24 cellular contexts compared by ENCODE assay signal in genomic region chr7:158344706-158345300, GRCh38.
"Had no signal": no experiment of that assay in that cellular context is flagged by ENCODE, and none has a peak within 500 bp of the region (broad histone marks: within the 10 kb centered on the region; RNA-seq: fewer than 3 reads in every experiment).

No MANE protein-coding gene starts in this region.

- H3K27ac Mint-ChIP-seq: memory B cell; natural killer cell treated with Interleukin-12 subunit alpha and Interleukin-12 subunit beta and Interleukin-15 and Interleukin-18, amount 100 ng/mL, for 72 hours; neural progenitor cell; stimulated activated effector memory CD8-positive, alpha-beta T cell treated with anti-CD3 and anti-CD28 coated beads, Interleukin-12 subunit alpha, Interleukin-12 subunit beta, amount 100 ng/mL, for 72 hours had no signal

- H3K4me2 ChIP-seq: neural progenitor cell, smooth muscle cell had no signal

- H3K9me3 ChIP-seq: esophagus muscularis mucosa, gastrocnemius medialis, left lung, lower lobe of right lung, right atrium auricular region, suprapubic skin, thyroid gland had no signal

- ATAC-seq: gastrocnemius medialis; heart right ventricle; left lung; natural killer cell treated with Interleukin-12 subunit alpha and Interleukin-12 subunit beta and Interleukin-15 and Interleukin-18, amount 100 ng/mL, for 72 hours; stimulated activated effector memory CD8-positive, alpha-beta T cell treated with anti-CD3 and anti-CD28 coated beads, Interleukin-12 subunit alpha, Interleukin-12 subunit beta, amount 100 ng/mL, for 72 hours; stimulated activated naive CD8-positive, alpha-beta T cell treated with anti-CD3 and anti-CD28 coated beads, Interleukin-15, Interleukin-2, amounts not matched to agents 100 U/mL and 50 U/mL, for 24 hours had no signal

- H3K27me3 ChIP-seq: dorsolateral prefrontal cortex, gastrocnemius medialis, left lung, right atrium auricular region, thyroid gland had no signal

- H3K4me1 ChIP-seq: esophagus muscularis mucosa, gastrocnemius medialis, heart right ventricle, left lung, lower lobe of right lung, right atrium auricular region, suprapubic skin, thyroid gland had no signal

- H3K4me3 Mint-ChIP-seq: central memory CD8-positive, alpha-beta T cell; memory B cell; natural killer cell treated with Interleukin-12 subunit alpha and Interleukin-12 subunit beta and Interleukin-15 and Interleukin-18, amount 100 ng/mL, for 72 hours; neural progenitor cell; stimulated activated effector memory CD8-positive, alpha-beta T cell treated with anti-CD3 and anti-CD28 coated beads, Interleukin-12 subunit alpha, Interleukin-12 subunit beta, amount 100 ng/mL, for 72 hours had no signal

- DNase-seq: cortex of kidney; effector memory CD4-positive, alpha-beta T cell; gastrocnemius medialis; hypothalamus; lower lobe of right lung; midbrain; occipital lobe; stimulated activated CD4-positive, alpha-beta T cell treated with anti-CD3 and anti-CD28 coated beads, Interleukin-4, amount 100 ng/mL, for 1 hour; stimulated activated CD8-positive, alpha-beta memory T cell treated with anti-CD3 and anti-CD28 coated beads, Interleukin-4, amount 100 ng/mL, for 48 hours; stimulated activated naive CD8-positive, alpha-beta T cell treated with anti-CD3 and anti-CD28 coated beads, Interleukin-15, Interleukin-2, amounts not matched to agents 100 U/mL and 50 U/mL, for 24 hours; thyroid gland had no signal

- H3K27ac ChIP-seq: dorsolateral prefrontal cortex, epithelial cell of prostate, esophagus muscularis mucosa, gastrocnemius medialis, heart right ventricle, left lung, lower lobe of right lung, neural progenitor cell, right atrium auricular region, suprapubic skin, thyroid gland had no signal

- H3K4me3 ChIP-seq: dorsolateral prefrontal cortex, esophagus muscularis mucosa, gastrocnemius medialis, heart right ventricle, left lung, lower lobe of right lung, neural progenitor cell, right atrium auricular region, smooth muscle cell, suprapubic skin, thyroid gland had no signal

- H3K36me3 ChIP-seq: esophagus muscularis mucosa, gastrocnemius medialis, heart right ventricle, left lung, lower lobe of right lung, neural progenitor cell, right atrium auricular region, suprapubic skin, thyroid gland had no signal

- H3K27me3 Mint-ChIP-seq: central memory CD8-positive, alpha-beta T cell; natural killer cell treated with Interleukin-12 subunit alpha and Interleukin-12 subunit beta and Interleukin-15 and Interleukin-18, amount 100 ng/mL, for 72 hours had no signal

- H3K9ac ChIP-seq: neural progenitor cell had no signal

- H3K36me3 Mint-ChIP-seq: memory B cell, neural progenitor cell had no signal

- H2AFZ ChIP-seq: neural progenitor cell had no signal
